In genomic region chr2:102061286-102061699, GRCh38 we compare ENCODE assay signal across 29 cellular contexts.
DNase-seq lines count a peak whose midpoint lies in the region; TF ChIP-seq lines count a peak whose summit lies in the region.
"Had no signal": no experiment of that assay in that cellular context is flagged by ENCODE, and none has a peak within 500 bp of the region (broad histone marks: within the 10 kb centered on the region; RNA-seq: fewer than 3 reads in every experiment).

No MANE protein-coding gene starts in this region.

- H3K9me3 ChIP-seq in GM23248 (ENCODE audit: low read depth): no peaks in the 10 kb centered on the region
- peaks cover 2% of the 10 kb centered on the region for H3K9me3 ChIP-seq in mesenchymal stem cell (ENCODE audit: control insufficient read depth, low read length)
- no peaks in the 10 kb centered on the region for H3K9me3 ChIP-seq in spleen
- H3K9me3 ChIP-seq: BE2C, neutrophil, uterus had no signal

- H2AFZ ChIP-seq in GM23248 (no peak overlapping the region), mesenchymal stem cell (ENCODE audit: low read depth, low read length) (no peak overlapping the region)

- H3K4me1 ChIP-seq in GM23248 (ENCODE audit: insufficient read depth): peaks cover 59% of the 10 kb centered on the region
- H3K4me1 ChIP-seq in mesenchymal stem cell (ENCODE audit: control insufficient read depth, insufficient read depth, low read depth, low read length): peaks cover 25% of the 10 kb centered on the region
- H3K4me1 ChIP-seq in spleen: peaks cover 5 to 52% (median 33%) of the 10 kb centered on the region in 6 donors

- H3K4me1 Mint-ChIP-seq in dendritic cell treated with granulocyte-macrophage colony-stimulating factor and Interleukin-4, amounts not matched to agents 40 ng/mL and 50 ng/mL, for 4 days (ENCODE audit: low read depth): peaks cover 98% of the 10 kb centered on the region
- peaks cover 4% of the 10 kb centered on the region for H3K4me1 Mint-ChIP-seq in endothelial cell (ENCODE audit: unreplicated experiment)
- H3K4me1 Mint-ChIP-seq: immature natural killer cell had no signal

- TF ChIP-seq POLR2A in spleen (IDR thresholded peaks at IDR 0.05): no peak

- H2BK120ac ChIP-seq in mesenchymal stem cell (ENCODE audit: low read depth, low read length): peak overlapping the region; percentile 95

- H3K79me1 ChIP-seq in mesenchymal stem cell (replicated peaks; ENCODE audit: low read length, poor library complexity, severe bottlenecking): no peaks in the 10 kb centered on the region

- H4K20me1 ChIP-seq in GM23248 (ENCODE audit: insufficient read depth): no peaks in the 10 kb centered on the region

- 80 to 84% methylated on average over 7 of the region's 7 CpGs for WGBS in GM23248 (ENCODE audit: low coverage in 1 of 2, low lambda C conversion rate in 2 of 2, missing lambda C conversion rate in 2 of 2), 2 experiments
- WGBS in mesenchymal stem cell: 97% methylated on average over 6 of the region's 7 CpGs
- WGBS in spleen, 5 donors: 85 to 91% (median 89%) methylated on average over 7 of the region's 7 CpGs

- peak overlapping the region in 1 of 2 experiments; percentile 98 for H3K14ac ChIP-seq in mesenchymal stem cell (ENCODE audit: low read length in 2 of 2)

- in situ Hi-C loops in GM23248 (cut with MboI): no loop called here

- H3K9ac ChIP-seq in GM23248 (peak overlapping the region; percentile 89; the same call in 1 of the 2 replicates), mesenchymal stem cell (ENCODE audit: low read length) (peak overlapping the region; percentile 91)

- H3K79me2 ChIP-seq in GM23248 (ENCODE audit: insufficient read depth): no peaks in the 10 kb centered on the region

- peaks cover 17% of the 10 kb centered on the region for H3K36me3 Mint-ChIP-seq in dendritic cell treated with granulocyte-macrophage colony-stimulating factor and Interleukin-4, amounts not matched to agents 40 ng/mL and 50 ng/mL, for 4 days (ENCODE audit: low read depth)
- H3K36me3 Mint-ChIP-seq in endothelial cell (ENCODE audit: low read depth, unreplicated experiment): no peaks in the 10 kb centered on the region
- H3K36me3 Mint-ChIP-seq: activated naive CD4-positive, alpha-beta T cell treated with anti-CD3 and anti-CD28 coated beads, Interleukin-2, amount 10 ng/mL, durations not matched to agents 7 days and 5 days; brain; CD8-positive, alpha-beta T cell; immature natural killer cell; stimulated activated naive B cell treated with anti-CD40 and anti-IgM and Interleukin-4, amounts not matched to agents 10 μg/mL and 1 μg/mL and 100 μg/mL, for 72 hours had no signal

- peaks cover 41% of the 10 kb centered on the region for H3F3A ChIP-seq in GM23248 (ENCODE audit: insufficient read depth)

- peak overlapping the region; percentile 97 for H2BK15ac ChIP-seq in mesenchymal stem cell (ENCODE audit: low read depth, poor library complexity, severe bottlenecking)

- peak overlapping the region; percentile 98 for H3K27ac Mint-ChIP-seq in dendritic cell treated with granulocyte-macrophage colony-stimulating factor and Interleukin-4, amounts not matched to agents 40 ng/mL and 50 ng/mL, for 4 days
- no peak overlapping the region for H3K27ac Mint-ChIP-seq in endothelial cell (ENCODE audit: unreplicated experiment)
- H3K27ac Mint-ChIP-seq: CD8-positive, alpha-beta T cell; immature natural killer cell; progenitor cell of endocrine pancreas; stimulated activated naive B cell treated with anti-CD40 and anti-IgM and Interleukin-4, amounts not matched to agents 10 μg/mL and 1 μg/mL and 100 μg/mL, for 72 hours had no signal

- intact Hi-C loops in dendritic cell treated with granulocyte-macrophage colony-stimulating factor and Interleukin-4, amounts not matched to agents 40 ng/mL and 50 ng/mL, for 4 days (cut with micrococcal nuclease): loop anchor here (5.0 kb wide), 1 partner anchor 39 kb away; no protein-coding TSS in a partner anchor
- intact Hi-C loops in spleen (cut with DNase I; ENCODE audit: low total_unique reads): no loop called here

- no peaks in the 10 kb centered on the region for H3K36me3 ChIP-seq in GM23248 (ENCODE audit: low read depth)
- H3K36me3 ChIP-seq in mesenchymal stem cell (ENCODE audit: control insufficient read depth in 1 of 2, insufficient read depth in 2 of 2, low read depth in 1 of 2, low read length in 2 of 2): no peaks in the 10 kb centered on the region
- H3K36me3 ChIP-seq in spleen: peaks cover 0 to 41% (median 0%) of the 10 kb centered on the region in 6 donors
- H3K36me3 ChIP-seq: BE2C, uterus, WERI-Rb-1 had no signal

- peak overlapping the region in 1 of 2 experiments; percentile 57 for H3K23ac ChIP-seq in mesenchymal stem cell (ENCODE audit: low read length in 2 of 2)

- H3K27ac ChIP-seq in GM23248 (peak overlapping the region; percentile 100), mesenchymal stem cell (ENCODE audit: low read length, poor library complexity, severe bottlenecking) (no peak overlapping the region), spleen (peak overlapping the region in 7 of 8 donors; percentile 43 to 90 (median 65))
- H3K27ac ChIP-seq: neutrophil, WERI-Rb-1 had no signal

- TF ChIP-seq CTCF in spleen (IDR thresholded peaks at IDR 0.05 in 8 of 11, conservative IDR thresholded peaks at IDR 0.05 in 3 of 11) (no peak), endothelial cell (IDR thresholded peaks at IDR 0.05; ENCODE audit: unreplicated experiment) (no peak)

- H2AK5ac ChIP-seq in mesenchymal stem cell (ENCODE audit: low read length, severe bottlenecking): peak overlapping the region; percentile 7

- no peak for DNase-seq in GM23248
- no peak for DNase-seq in mesenchymal stem cell
- DNase-seq in spleen: no peak
- DNase-seq in endothelial cell (ENCODE audit: low spot score): no peak
- no peak for DNase-seq in NCI-H2081 (lab: John Stamatoyannopoulos, UW)
- DNase-seq in NOMO-1 treated with dmso at 0.1 percent for 144 hours (lab: John Stamatoyannopoulos, UW; ENCODE audit: unreplicated experiment): no peak
- DNase-seq in Kasumi-1 (lab: John Stamatoyannopoulos, UW): no peak
- DNase-seq: activated CD4-positive, alpha-beta T cell treated with anti-CD3 and anti-CD28 coated beads for 4 hours; activated naive CD4-positive, alpha-beta T cell treated with anti-CD3 and anti-CD28 coated beads, Interleukin-2, amount 10 ng/mL, durations not matched to agents 7 days and 5 days; amniotic stem cell; BE2C; CD8-positive, alpha-beta T cell; H7; immature natural killer cell; Karpas-422; MV-4-11; NCI-H1436; NCI-H226; SHP77 treated with DMSO at 0.1 percent for 48 hours; stimulated activated naive B cell treated with anti-CD40 and anti-IgM and Interleukin-4, amounts not matched to agents 10 μg/mL and 1 μg/mL and 100 μg/mL, for 72 hours; SW 1271; T-helper 9 cell; uterus; WERI-Rb-1 had no signal

- H2BK5ac ChIP-seq in mesenchymal stem cell (ENCODE audit: low read depth, low read length, poor library complexity, severe bottlenecking): no peak overlapping the region

- H3K27me3 ChIP-seq in GM23248 (replicated peaks; ENCODE audit: insufficient read depth): no peaks in the 10 kb centered on the region
- no peaks in the 10 kb centered on the region for H3K27me3 ChIP-seq in mesenchymal stem cell (ENCODE audit: control insufficient read depth in 1 of 2, insufficient read depth in 1 of 2, low read length in 2 of 2)
- H3K27me3 ChIP-seq in spleen (replicated peaks in 1 of 7): peaks cover 0 to 14% (median 0%) of the 10 kb centered on the region in 7 donors
- H3K27me3 ChIP-seq: BE2C, neutrophil, uterus had no signal

- H3K4me2 ChIP-seq in GM23248 (ENCODE audit: unreplicated experiment) (no peak overlapping the region), mesenchymal stem cell (ENCODE audit: low read length, poor library complexity, severe bottlenecking) (no peak overlapping the region)

- H3K4ac ChIP-seq in mesenchymal stem cell (ENCODE audit: low read depth in 1 of 2, low read length in 2 of 2): peak overlapping the region; percentile 98 to 100

- H3K4me3 ChIP-seq in GM23248: no peak overlapping the region
- H3K4me3 ChIP-seq in mesenchymal stem cell (ENCODE audit: insufficient read depth in 1 of 2, low read depth in 1 of 2, low read length in 2 of 2): no peak overlapping the region
- H3K4me3 ChIP-seq in spleen: no peak overlapping the region
- H3K4me3 ChIP-seq: uterus had no signal

- H3K9me2 ChIP-seq in GM23248 (ENCODE audit: insufficient read depth): no peaks in the 10 kb centered on the region

- H4K8ac ChIP-seq in mesenchymal stem cell (ENCODE audit: low read length): peak overlapping the region; percentile 95

- peaks cover 13% of the 10 kb centered on the region for H3K9me3 Mint-ChIP-seq in dendritic cell treated with granulocyte-macrophage colony-stimulating factor and Interleukin-4, amounts not matched to agents 40 ng/mL and 50 ng/mL, for 4 days
- no peaks in the 10 kb centered on the region for H3K9me3 Mint-ChIP-seq in endothelial cell (ENCODE audit: unreplicated experiment)
- H3K9me3 Mint-ChIP-seq: activated naive CD4-positive, alpha-beta T cell treated with anti-CD3 and anti-CD28 coated beads, Interleukin-2, amount 10 ng/mL, durations not matched to agents 7 days and 5 days; brain; CD8-positive, alpha-beta T cell; immature natural killer cell; stimulated activated naive B cell treated with anti-CD40 and anti-IgM and Interleukin-4, amounts not matched to agents 10 μg/mL and 1 μg/mL and 100 μg/mL, for 72 hours had no signal

- H3K27me3 Mint-ChIP-seq in dendritic cell treated with granulocyte-macrophage colony-stimulating factor and Interleukin-4, amounts not matched to agents 40 ng/mL and 50 ng/mL, for 4 days: no peaks in the 10 kb centered on the region
- H3K27me3 Mint-ChIP-seq in endothelial cell (ENCODE audit: unreplicated experiment): peaks cover 11% of the 10 kb centered on the region
- H3K27me3 Mint-ChIP-seq: activated naive CD4-positive, alpha-beta T cell treated with anti-CD3 and anti-CD28 coated beads, Interleukin-2, amount 10 ng/mL, durations not matched to agents 7 days and 5 days; activated T-helper 17 cell treated with anti-CD3 and anti-CD28 coated beads, Interleukin-2, amount 50 U/mL, for 72 hours had no signal

- peak overlapping the region; percentile 99 for H4K91ac ChIP-seq in mesenchymal stem cell (ENCODE audit: low read length)

- H3K18ac ChIP-seq in mesenchymal stem cell (ENCODE audit: low read depth in 1 of 2, low read length in 2 of 2): peak overlapping the region; percentile 98 to 99

- peak overlapping the region; percentile 99 to 100 for H2BK12ac ChIP-seq in mesenchymal stem cell (ENCODE audit: low read length in 2 of 2)

- no peak overlapping the region for H3K4me3 Mint-ChIP-seq in dendritic cell treated with granulocyte-macrophage colony-stimulating factor and Interleukin-4, amounts not matched to agents 40 ng/mL and 50 ng/mL, for 4 days
- H3K4me3 Mint-ChIP-seq in endothelial cell (ENCODE audit: unreplicated experiment): no peak overlapping the region
- H3K4me3 Mint-ChIP-seq: activated naive CD4-positive, alpha-beta T cell treated with anti-CD3 and anti-CD28 coated beads, Interleukin-2, amount 10 ng/mL, durations not matched to agents 7 days and 5 days; brain; CD8-positive, alpha-beta T cell; immature natural killer cell had no signal
